Comparison of ENCODE assay signal across 16 cellular contexts in genomic region chr14:95481391-95482022, GRCh38. TPM values are rescaled to one million over a fixed set of nuclear protein-coding genes. Genes with fewer than 3 reads are reported as not detected.
DNase-seq lines count a peak whose midpoint lies in the region; ATAC-seq and TF ChIP-seq lines count a peak whose summit lies in the region.
"Had no signal": no experiment of that assay in that cellular context is flagged by ENCODE, and none has a peak within 500 bp of the region (broad histone marks: within the 10 kb centered on the region; RNA-seq: fewer than 3 reads in every experiment).

No MANE protein-coding gene starts in this region.

- CTCF ChIA-PET in activated B cell treated with CpG ODN at 0.5 μM for 24 hours (lab: Charles Lee) = no interaction called here

- H3K9me3 ChIP-seq in gastroesophageal sphincter (no peaks in the 10 kb centered on the region), subcutaneous abdominal adipose tissue (ENCODE audit: control insufficient read depth in 5 of 5, low read length in 5 of 5) (no peaks in the 10 kb centered on the region)
- H3K9me3 ChIP-seq: ovary, upper lobe of left lung had no signal

- H3K27me3 Mint-ChIP-seq in activated T-cell treated with anti-CD3 and anti-CD28 coated beads, Interleukin-2, amount 50 U/mL, for 24 hours = no peaks in the 10 kb centered on the region
- H3K27me3 Mint-ChIP-seq in activated B cell treated with CpG ODN at 0.5 μM for 24 hours = no peaks in the 10 kb centered on the region

- intact Hi-C loops in activated B cell treated with CpG ODN at 0.5 μM for 24 hours (cut with micrococcal nuclease) = loop anchor here (2.0 kb wide), 1 partner anchor 19 kb away; no protein-coding TSS in a partner anchor

- ATAC-seq in activated B cell treated with CpG ODN at 0.5 μM for 24 hours (ENCODE audit: low read depth) = no peak
- no peak for ATAC-seq in gastroesophageal sphincter

- POLR2A ChIA-PET in activated B cell treated with CpG ODN at 0.5 μM for 24 hours (lab: Charles Lee) = interaction anchor here (1.4 kb wide), 1 partner anchor 14 kb away, joined by 11 read pairs; no protein-coding TSS in a partner anchor

- H3K4me3 Mint-ChIP-seq in activated T-cell treated with anti-CD3 and anti-CD28 coated beads, Interleukin-2, amount 50 U/mL, for 24 hours = no peak overlapping the region
- H3K4me3 Mint-ChIP-seq in activated B cell treated with CpG ODN at 0.5 μM for 24 hours = no peak overlapping the region

- peak overlapping the region in 4 of 5 donors; percentile 17 to 81 (median 72) for H3K9ac ChIP-seq in subcutaneous abdominal adipose tissue (ENCODE audit: low read length in 5 of 5)
- H3K9ac ChIP-seq: KMS-11 had no signal

- H3K4me3 ChIP-seq in gastroesophageal sphincter (no peak overlapping the region), subcutaneous abdominal adipose tissue (ENCODE audit: low read depth in 1 of 5, low read length in 5 of 5) (peak overlapping the region; percentile 3 to 51 (median 35))
- H3K4me3 ChIP-seq: ovary, upper lobe of left lung had no signal

- H3K27ac Mint-ChIP-seq in activated T-cell treated with anti-CD3 and anti-CD28 coated beads, Interleukin-2, amount 50 U/mL, for 24 hours = peak overlapping the region; percentile 96
- peak overlapping the region; percentile 90 for H3K27ac Mint-ChIP-seq in activated B cell treated with CpG ODN at 0.5 μM for 24 hours

- TF ChIP-seq POLR2A in gastroesophageal sphincter (IDR thresholded peaks at IDR 0.05) = no peak

- no peak for TF ChIP-seq EP300 in gastroesophageal sphincter (IDR thresholded peaks at IDR 0.05)

- H3K27me3 ChIP-seq in gastroesophageal sphincter (peaks cover 4% of the 10 kb centered on the region), subcutaneous abdominal adipose tissue (ENCODE audit: control insufficient read depth in 5 of 5, insufficient read depth in 4 of 5, low read length in 5 of 5) (peaks cover 0 to 4% (median 0%) of the 10 kb centered on the region in 5 donors)
- H3K27me3 ChIP-seq: ovary, upper lobe of left lung had no signal

- no peak for TF ChIP-seq CTCF in activated B cell treated with CpG ODN at 0.5 μM for 24 hours (IDR thresholded peaks at IDR 0.05)
- TF ChIP-seq CTCF in gastroesophageal sphincter (IDR thresholded peaks at IDR 0.05) = no peak

- no peaks in the 10 kb centered on the region for H3K9me3 Mint-ChIP-seq in activated T-cell treated with anti-CD3 and anti-CD28 coated beads, Interleukin-2, amount 50 U/mL, for 24 hours
- no peaks in the 10 kb centered on the region for H3K9me3 Mint-ChIP-seq in activated B cell treated with CpG ODN at 0.5 μM for 24 hours

- H3K36me3 Mint-ChIP-seq in activated T-cell treated with anti-CD3 and anti-CD28 coated beads, Interleukin-2, amount 50 U/mL, for 24 hours (ENCODE audit: low read depth) = peaks cover 24% of the 10 kb centered on the region
- peaks cover 36% of the 10 kb centered on the region for H3K36me3 Mint-ChIP-seq in activated B cell treated with CpG ODN at 0.5 μM for 24 hours (ENCODE audit: low read depth)

- DNase-seq in activated T-cell treated with anti-CD3 and anti-CD28 coated beads, Interleukin-2, amount 50 U/mL, for 24 hours = no peak
- no peak for DNase-seq in activated T-cell treated with anti-CD3 and anti-CD28 coated beads, Interleukin-2, amount 50 U/mL, for 48 hours
- no peak for DNase-seq in activated B cell treated with CpG ODN at 0.5 μM for 24 hours
- DNase-seq in CD1c-positive myeloid dendritic cell (ENCODE audit: extremely low spot score) = no peak
- DNase-seq in SHP77 (lab: John Stamatoyannopoulos, UW) = no peak
- no peak for DNase-seq in COR-L47 (lab: John Stamatoyannopoulos, UW)
- DNase-seq: activated CD8-positive, alpha-beta memory T cell treated with anti-CD3 and anti-CD28 coated beads, Interleukin-2, amount 50 U/mL, for 4 hours; cortex of kidney; DMS79 treated with DMSO at 0.1 percent for 48 hours; NCI-H1694; ovary; stimulated activated CD4-positive, alpha-beta T cell treated with anti-CD3 and anti-CD28 coated beads, Interleukin-12 subunit alpha, Interleukin-12 subunit beta, amount 100 ng/mL, for 4 hours; upper lobe of left lung had no signal

- H3K4me1 Mint-ChIP-seq in activated T-cell treated with anti-CD3 and anti-CD28 coated beads, Interleukin-2, amount 50 U/mL, for 24 hours (ENCODE audit: low read depth) = peaks cover 69% of the 10 kb centered on the region
- peaks cover 62% of the 10 kb centered on the region for H3K4me1 Mint-ChIP-seq in activated B cell treated with CpG ODN at 0.5 μM for 24 hours

- H3K36me3 ChIP-seq in gastroesophageal sphincter = no peaks in the 10 kb centered on the region
- H3K36me3 ChIP-seq in subcutaneous abdominal adipose tissue (ENCODE audit: control insufficient read depth in 5 of 5, insufficient read depth in 5 of 5, low read length in 5 of 5) = peaks cover 0 to 16% (median 7%) of the 10 kb centered on the region in 5 donors
- H3K36me3 ChIP-seq: ovary had no signal

- 53 to 78% methylated on average over 2 to 4 of the region's 18 CpGs for WGBS in gastroesophageal sphincter (ENCODE audit: low coverage in 1 of 2), 2 donors

- peak overlapping the region in 3 of 4 donors; percentile 64 to 76 (median 74) for H3K27ac ChIP-seq in gastroesophageal sphincter
- peak overlapping the region; percentile 99 for H3K27ac ChIP-seq in subcutaneous abdominal adipose tissue (ENCODE audit: low read depth, low read length)
- H3K27ac ChIP-seq: KMS-11, ovary had no signal

- H3K4me1 ChIP-seq in gastroesophageal sphincter = peaks cover 0 to 88% (median 59%) of the 10 kb centered on the region in 3 donors
- peaks cover 42 to 94% (median 89%) of the 10 kb centered on the region in 5 donors for H3K4me1 ChIP-seq in subcutaneous abdominal adipose tissue (ENCODE audit: control insufficient read depth in 5 of 5, insufficient read depth in 5 of 5, low read length in 5 of 5)

RNA-seq across cellular contexts. Expression of gene SYNE3, which starts 34.9 kb away (rescaled TPM):
- total RNA-seq in activated B cell treated with CpG ODN at 0.5 μM for 24 hours (95.6 and 104 TPM in 2 replicates), gastroesophageal sphincter (10 to 100 TPM; 16.5 to 28.0 (median 20.3) TPM)

RNA-seq across cellular contexts. Expression of gene GLRX5, which starts 53.3 kb away (rescaled TPM):
- total RNA-seq in activated B cell treated with CpG ODN at 0.5 μM for 24 hours (20.5 and 22.4 TPM in 2 replicates), gastroesophageal sphincter (10 to 100 TPM; 30.5 to 50.5 (median 33.3) TPM)

Comparison
In these comparisons a context has a peak if more than half of its experiments do, and no peak if none do; other contexts are left out.
1. H3K4me3 ChIP-seq: peak in subcutaneous abdominal adipose tissue (5 of 5); none in gastroesophageal sphincter (0 of 2).